Comparison of ENCODE assay signal across 8 cellular contexts in the genomic region with DNA sequence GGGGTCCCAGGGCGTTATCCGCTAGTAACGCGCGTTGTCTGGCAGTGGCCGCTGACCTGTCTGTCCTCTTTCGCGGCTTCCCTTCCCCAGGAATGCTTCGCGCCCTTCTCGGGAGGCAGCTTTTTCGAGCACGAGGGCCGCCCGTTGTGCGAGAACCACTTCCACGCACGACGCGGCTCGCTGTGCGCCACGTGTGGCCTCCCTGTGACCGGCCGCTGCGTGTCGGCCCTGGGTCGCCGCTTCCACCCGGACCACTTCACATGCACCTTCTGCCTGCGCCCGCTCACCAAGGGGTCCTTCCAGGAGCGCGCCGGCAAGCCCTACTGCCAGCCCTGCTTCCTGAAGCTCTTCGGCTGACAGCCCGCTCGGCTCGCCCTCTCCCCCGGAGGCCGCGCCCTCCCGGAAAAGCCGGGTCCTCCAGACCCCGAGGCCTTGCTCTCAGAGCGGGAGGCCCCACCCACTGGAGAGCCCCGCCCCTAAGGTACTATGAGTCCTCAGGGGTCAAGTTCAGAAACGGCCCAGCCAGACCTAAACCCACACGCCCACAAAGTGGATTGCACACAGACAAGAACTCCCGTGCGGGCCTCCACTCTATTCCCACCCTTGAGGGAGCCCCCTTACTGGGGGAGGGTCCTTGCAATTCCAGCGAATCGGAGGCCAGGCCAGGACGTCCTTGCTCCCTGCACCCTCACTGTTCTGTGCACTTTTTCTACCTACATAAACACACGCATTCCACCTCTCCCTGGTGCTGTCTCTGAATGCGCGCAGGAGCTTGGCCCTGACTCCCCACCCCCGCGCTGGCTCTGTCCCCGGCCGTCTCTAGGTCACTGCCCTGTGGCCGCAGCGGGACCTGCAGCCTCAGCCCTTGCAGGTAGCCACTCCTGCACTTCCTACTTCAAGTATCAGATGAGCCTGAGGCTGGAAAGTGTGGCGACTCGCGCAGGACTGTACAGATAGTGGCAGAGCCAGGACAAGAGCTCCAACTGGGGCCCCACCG. TPM values are rescaled to one million over a fixed set of nuclear protein-coding genes. Genes with fewer than 3 reads are reported as not detected.
DNase-seq lines count a peak whose midpoint lies in the region; ATAC-seq, FAIRE-seq and TF ChIP-seq lines count a peak whose summit lies in the region.

No MANE protein-coding gene starts in this region.

- peak overlapping the region; percentile 2 to 11 (median 9) for H3K4me3 ChIP-seq in breast epithelium
- peak overlapping the region; percentile 51 for H3K4me3 ChIP-seq in K562

- H3K9me3 Mint-ChIP-seq in MCF 10A (ENCODE audit: unreplicated experiment), result no peaks in the 10 kb centered on the region
- no peaks in the 10 kb centered on the region for H3K9me3 Mint-ChIP-seq in nephron

- H3K4me1 Mint-ChIP-seq in MCF 10A (ENCODE audit: insufficient read depth, unreplicated experiment) (peaks cover 10% of the 10 kb centered on the region), nephron (peaks cover 23% of the 10 kb centered on the region)

- H3K36me3 ChIP-seq in breast epithelium (no peaks in the 10 kb centered on the region), K562 (ENCODE audit: control insufficient read depth, insufficient read depth, low read length) (no peaks in the 10 kb centered on the region)

- H3K79me2 ChIP-seq in K562 (ENCODE audit: control insufficient read depth, insufficient read depth, low read length), result no peaks in the 10 kb centered on the region

- no peaks in the 10 kb centered on the region for H3K27me3 ChIP-seq in breast epithelium
- no peaks in the 10 kb centered on the region for H3K27me3 ChIP-seq in K562 (ENCODE audit: control insufficient read depth in 2 of 2, insufficient read depth in 2 of 2, low read length in 2 of 2)

- H3K9me3 ChIP-seq in breast epithelium, result no peaks in the 10 kb centered on the region
- no peaks in the 10 kb centered on the region for H3K9me3 ChIP-seq in K562 (replicated peaks; ENCODE audit: control insufficient read depth, insufficient read depth, low read depth, low read length)

- BruUV-seq in MCF 10A (replicated peaks; lab: Mats Ljungman, UMichigan) (no TSS peak), K562 (replicated peaks; lab: Mats Ljungman, UMichigan) (no TSS peak)

- TF ChIP-seq RAD21 in K562 (CRISPR knock-in tag; conservative IDR thresholded peaks at IDR 0.05 in 1 of 2, IDR thresholded peaks at IDR 0.05 in 1 of 2), result peak; percentile 38 to 56

- no peak overlapping the region for H3K4me3 Mint-ChIP-seq in MCF 10A (ENCODE audit: unreplicated experiment)
- H3K4me3 Mint-ChIP-seq in nephron, result peak overlapping the region; percentile 54 to 77 (median 77)

- no peaks in the 10 kb centered on the region for H4K20me1 ChIP-seq in K562 (replicated peaks; ENCODE audit: control insufficient read depth, insufficient read depth, low read length)

- H3K27ac Mint-ChIP-seq in MCF 10A (ENCODE audit: low read depth, unreplicated experiment) (no peak overlapping the region), nephron (peak overlapping the region; percentile 27 to 90 (median 43))

- no peak for TF ChIP-seq EP300 in K562 (IDR thresholded peaks at IDR 0.05; ENCODE audit: low read length)

- peak overlapping the region; percentile 76 to 90 for H3K9ac ChIP-seq in K562 (ENCODE audit: insufficient read depth in 1 of 2, low read depth in 2 of 2, low read length in 2 of 2)

- H3K4me2 ChIP-seq in K562 (ENCODE audit: insufficient read depth, low read length), result peak overlapping the region; percentile 85

- POLR2A ChIA-PET in MCF 10A (lab: Yijun Ruan, JAX), result no interaction called here
- POLR2A ChIA-PET in K562 (lab: Yijun Ruan, JAX), result interaction anchor here (0.7 to 2.1 kb wide), 9 partner anchors 9 to 919 kb away, joined by 3 to 13 read pairs (median 4); a partner anchor contains a TSS

- H3K9me1 ChIP-seq in K562 (ENCODE audit: control insufficient read depth, insufficient read depth, low read length), result no peaks in the 10 kb centered on the region

- peak in 1 of 3 donors; percentile 41 for TF ChIP-seq CTCF in breast epithelium (IDR thresholded peaks at IDR 0.05)
- no peak for TF ChIP-seq CTCF in MCF 10A (IDR thresholded peaks at IDR 0.05; ENCODE audit: unreplicated experiment)
- TF ChIP-seq CTCF in K562 (IDR thresholded peaks at IDR 0.05 in 2 of 3, conservative IDR thresholded peaks at IDR 0.05 in 1 of 3; ENCODE audit: insufficient read depth in 2 of 3, low read depth in 1 of 3, low read length in 3 of 3), result peak; percentile 64 to 86 (median 79)
- TF ChIP-seq CTCF in nephron (IDR thresholded peaks at IDR 0.05; ENCODE audit: unreplicated experiment in 3 of 3), result peak; percentile 19 to 33 (median 32)

- H3K36me3 Mint-ChIP-seq in MCF 10A (ENCODE audit: insufficient read depth, unreplicated experiment), result peaks cover 11% of the 10 kb centered on the region
- H3K36me3 Mint-ChIP-seq in nephron (ENCODE audit: low read depth), result peaks cover 24% of the 10 kb centered on the region

- H3K27ac ChIP-seq in breast epithelium, result peak overlapping the region in 1 of 2 donors; percentile 2
- peak overlapping the region; percentile 89 for H3K27ac ChIP-seq in K562 (ENCODE audit: extremely low read depth, low read depth, low read length)

- CTCF ChIA-PET in MCF 10A (lab: Yijun Ruan, JAX), result interaction anchor here (0.7 to 1.6 kb wide), 2 partner anchors 21 to 256 kb away, joined by 3 to 4 read pairs; no protein-coding TSS in a partner anchor
- CTCF ChIA-PET in K562 (lab: Yijun Ruan, JAX; ENCODE audit: low intra/inter-chr PET ratio), result no interaction called here

- TF ChIP-seq POLR2A in breast epithelium (IDR thresholded peaks at IDR 0.05) (no peak), K562 (conservative IDR thresholded peaks at IDR 0.05) (peak; percentile 65)

- peak overlapping the region; percentile 93 for H2AFZ ChIP-seq in K562 (ENCODE audit: low read depth, low read length)

- peak; percentile 89 for FAIRE-seq in K562 (lab: Jason Lieb, UNC)

- WGBS in K562 (ENCODE audit: insufficient coverage, low coverage, missing lambda C conversion rate), result 7% methylated on average over 26 of the region's 67 CpGs

- ATAC-seq in K562, result peak; percentile 90
- no peak for ATAC-seq in GM18873 (IDR thresholded peaks at IDR 0.05; ENCODE audit: low FRiP score, unreplicated experiment)
- no peak for ATAC-seq in GM21423 (IDR thresholded peaks at IDR 0.05; ENCODE audit: unreplicated experiment)

- H3K4me1 ChIP-seq in breast epithelium (no peaks in the 10 kb centered on the region), K562 (replicated peaks in 1 of 2; ENCODE audit: control insufficient read depth in 2 of 2, insufficient read depth in 2 of 2, low read length in 2 of 2) (peaks cover 42 to 65% of the 10 kb centered on the region in 2 experiments)

- intact Hi-C loops in breast epithelium (cut with DNase I; ENCODE audit: low total_unique reads) (no loop called here), MCF 10A (cut with micrococcal nuclease) (no loop called here), K562 (cut with micrococcal nuclease) (no loop called here)

- H3K27me3 Mint-ChIP-seq in MCF 10A (ENCODE audit: insufficient read depth, unreplicated experiment) (peaks cover 13% of the 10 kb centered on the region), nephron (ENCODE audit: low read depth) (peaks cover 48% of the 10 kb centered on the region)

- in situ Hi-C loops in K562 (cut with MboI), result no loop called here

- DNase-seq in breast epithelium (ENCODE audit: low spot score in 2 of 2) (peak in 1 of 2 donors; percentile 77), MCF 10A (ENCODE audit: unreplicated experiment) (no peak), NCI-H510A (lab: John Stamatoyannopoulos, UW) (peak; percentile 66), K562 (ENCODE audit: extremely low read depth in 1 of 4, low spot score in 3 of 4) (peak; percentile 87 to 92 (median 90)), SKM-1 treated with dmso at 0.1 percent for 144 hours (lab: John Stamatoyannopoulos, UW; ENCODE audit: unreplicated experiment) (no peak)

RNA-seq across cellular contexts. Expression of a gene that starts 5.4 kb away (rescaled TPM):
- total RNA-seq in breast epithelium (under 1 TPM in 2 of 3 donors, not detected in 1; 0.44 to 0.98 TPM), MCF 10A (2022) (not detected in 2 replicates), K562 (2014; rRNA removed) (not detected in 2 replicates), K562 (2014; rRNA removed; fragmentation: Illumina TruSeq; extraction: Trizol) (not detected in 2 replicates), K562 (2015; rRNA removed; fragmentation: Illumina TruSeq; extraction: Trizol) (not detected in 2 replicates), K562 (2021) (0.07 TPM in 1 of 2 replicates, not detected in the other)
- total RNA-seq in K562 (2011; cell fraction: chromatin; rRNA removed; ENCODE audit: low replicate concordance), result not detected in 2 replicates
- not detected in 2 replicates for total RNA-seq in K562 (2011; cell fraction: nucleolus; rRNA removed)
- not detected in 2 replicates for total RNA-seq in K562 (2011; cell fraction: nucleoplasm; rRNA removed)
- polyA plus RNA-seq in K562 (2011; rRNA removed) (not detected in 2 replicates), K562 (2014; fragmentation: Illumina TruSeq; extraction: Trizol) (not detected in 2 replicates), K562 (2014; fragmentation: Nextera tagmentation; extraction: Ambion mirVana) (1 to 10 TPM; 2.2 to 2.7 TPM), K562 (2014; rRNA removed) (not detected in 2 replicates)
- polyA plus RNA-seq in K562 (2011; cell fraction: cytosol; rRNA removed), result 0.03 TPM in 1 of 2 replicates, not detected in the other
- polyA plus RNA-seq in K562 (2011; cell fraction: nucleus; rRNA removed), result not detected in 2 replicates
- polyA plus RNA-seq in K562 (2012), result 0.56 and 2.4 TPM in 2 replicates
- not detected in 2 replicates for polyA minus RNA-seq in K562 (2011; rRNA and poly(A)+ RNA removed)
- not detected in 2 replicates for polyA minus RNA-seq in K562 (2011; cell fraction: cytosol; rRNA and poly(A)+ RNA removed)
- polyA minus RNA-seq in K562 (2011; cell fraction: nucleus; rRNA and poly(A)+ RNA removed), result not detected in 2 replicates

RNA-seq across cellular contexts. Expression of a gene that starts 5.6 kb away (rescaled TPM):
- total RNA-seq in breast epithelium, result 10 to 100 TPM; 17.4 to 31.8 (median 30.1) TPM
- total RNA-seq in MCF 10A (2022), result 14.2 and 14.7 TPM in 2 replicates
- total RNA-seq in K562 (2011; cell fraction: chromatin; rRNA removed; ENCODE audit: low replicate concordance), result 0.44 and 0.81 TPM in 2 replicates
- total RNA-seq in K562 (2011; cell fraction: nucleolus; rRNA removed), result 1.2 and 1.4 TPM in 2 replicates
- 0.73 and 0.92 TPM in 2 replicates for total RNA-seq in K562 (2011; cell fraction: nucleoplasm; rRNA removed)
- total RNA-seq in K562 (2014; rRNA removed), result 0.53 and 0.91 TPM in 2 replicates
- 0.11 and 0.29 TPM in 2 replicates for total RNA-seq in K562 (2014; rRNA removed; fragmentation: Illumina TruSeq; extraction: Trizol)
- total RNA-seq in K562 (2015; rRNA removed; fragmentation: Illumina TruSeq; extraction: Trizol), result 0.25 and 0.26 TPM in 2 replicates
- total RNA-seq in K562 (2021), result 0.64 and 0.85 TPM in 2 replicates
- 0.04 and 0.08 TPM in 2 replicates for polyA plus RNA-seq in K562 (2011; rRNA removed)
- polyA plus RNA-seq in K562 (2011; cell fraction: cytosol; rRNA removed), result 0.25 and 0.67 TPM in 2 replicates
- polyA plus RNA-seq in K562 (2011; cell fraction: nucleus; rRNA removed), result 0.22 and 0.28 TPM in 2 replicates
- polyA plus RNA-seq in K562 (2012), result 0.72 and 1.9 TPM in 2 replicates
- 0.62 and 0.73 TPM in 2 replicates for polyA plus RNA-seq in K562 (2014; fragmentation: Illumina TruSeq; extraction: Trizol)
- polyA plus RNA-seq in K562 (2014; fragmentation: Nextera tagmentation; extraction: Ambion mirVana), result under 1 TPM; 0.06 TPM
- polyA plus RNA-seq in K562 (2014; rRNA removed), result 0.19 and 0.54 TPM in 2 replicates
- not detected in 2 replicates for polyA minus RNA-seq in K562 (2011; rRNA and poly(A)+ RNA removed)
- polyA minus RNA-seq in K562 (2011; cell fraction: cytosol; rRNA and poly(A)+ RNA removed), result 1.4 TPM in 1 of 2 replicates, not detected in the other
- 0.22 TPM in 1 of 2 replicates, not detected in the other for polyA minus RNA-seq in K562 (2011; cell fraction: nucleus; rRNA and poly(A)+ RNA removed)

RNA-seq across cellular contexts. Expression of a gene that starts 18.2 kb away (rescaled TPM):
- 1 to 10 TPM; 5.3 to 7.2 (median 6.9) TPM for total RNA-seq in breast epithelium
- 8.1 and 10.1 TPM in 2 replicates for total RNA-seq in MCF 10A (2022)
- 14.5 and 27.5 TPM in 2 replicates for total RNA-seq in K562 (2011; cell fraction: chromatin; rRNA removed; ENCODE audit: low replicate concordance)
- total RNA-seq in K562 (2011; cell fraction: nucleolus; rRNA removed), result 22.8 and 23.9 TPM in 2 replicates
- total RNA-seq in K562 (2011; cell fraction: nucleoplasm; rRNA removed), result 15.2 and 19.7 TPM in 2 replicates
- total RNA-seq in K562 (2014; rRNA removed), result 10.3 and 11.8 TPM in 2 replicates
- 1.2 and 1.9 TPM in 2 replicates for total RNA-seq in K562 (2014; rRNA removed; fragmentation: Illumina TruSeq; extraction: Trizol)
- total RNA-seq in K562 (2015; rRNA removed; fragmentation: Illumina TruSeq; extraction: Trizol), result 5.0 and 6.6 TPM in 2 replicates
- 13.2 and 13.5 TPM in 2 replicates for total RNA-seq in K562 (2021)
- 2.1 and 5.6 TPM in 2 replicates for polyA plus RNA-seq in K562 (2011; rRNA removed)
- 3.3 and 7.9 TPM in 2 replicates for polyA plus RNA-seq in K562 (2011; cell fraction: cytosol; rRNA removed)
- polyA plus RNA-seq in K562 (2011; cell fraction: nucleus; rRNA removed), result 33.0 and 40.2 TPM in 2 replicates
- polyA plus RNA-seq in K562 (2012), result 8.9 and 9.6 TPM in 2 replicates
- 1.8 and 4.8 TPM in 2 replicates for polyA plus RNA-seq in K562 (2014; fragmentation: Illumina TruSeq; extraction: Trizol)
- under 1 TPM; 0.11 to 0.17 TPM for polyA plus RNA-seq in K562 (2014; fragmentation: Nextera tagmentation; extraction: Ambion mirVana)
- 8.4 and 9.5 TPM in 2 replicates for polyA plus RNA-seq in K562 (2014; rRNA removed)
- polyA minus RNA-seq in K562 (2011; rRNA and poly(A)+ RNA removed), result 1.6 and 2.5 TPM in 2 replicates
- polyA minus RNA-seq in K562 (2011; cell fraction: cytosol; rRNA and poly(A)+ RNA removed), result 4.5 and 6.8 TPM in 2 replicates
- 5.1 and 8.1 TPM in 2 replicates for polyA minus RNA-seq in K562 (2011; cell fraction: nucleus; rRNA and poly(A)+ RNA removed)

RNA-seq across cellular contexts. Expression of a gene that starts 30.7 kb away (rescaled TPM):
- total RNA-seq in breast epithelium (10 to 100 TPM; 44.2 to 75.4 (median 68.2) TPM), MCF 10A (2022) (72.0 and 88.8 TPM in 2 replicates), K562 (2014; rRNA removed) (27.6 and 35.1 TPM in 2 replicates), K562 (2014; rRNA removed; fragmentation: Illumina TruSeq; extraction: Trizol) (15.8 and 17.8 TPM in 2 replicates), K562 (2015; rRNA removed; fragmentation: Illumina TruSeq; extraction: Trizol) (22.9 and 23.4 TPM in 2 replicates), K562 (2021) (44.1 and 49.8 TPM in 2 replicates)
- 95.6 and 204 TPM in 2 replicates for total RNA-seq in K562 (2011; cell fraction: chromatin; rRNA removed; ENCODE audit: low replicate concordance)
- total RNA-seq in K562 (2011; cell fraction: nucleolus; rRNA removed), result 127 and 145 TPM in 2 replicates
- total RNA-seq in K562 (2011; cell fraction: nucleoplasm; rRNA removed), result 113 and 120 TPM in 2 replicates
- polyA plus RNA-seq in K562 (2011; rRNA removed) (46.7 and 74.1 TPM in 2 replicates), K562 (2014; fragmentation: Illumina TruSeq; extraction: Trizol) (43.2 and 54.4 TPM in 2 replicates), K562 (2014; fragmentation: Nextera tagmentation; extraction: Ambion mirVana) (under 1 TPM; 0.80 to 0.89 TPM), K562 (2014; rRNA removed) (52.8 and 54.4 TPM in 2 replicates)
- 66.4 and 70.6 TPM in 2 replicates for polyA plus RNA-seq in K562 (2011; cell fraction: cytosol; rRNA removed)
- 343 and 373 TPM in 2 replicates for polyA plus RNA-seq in K562 (2011; cell fraction: nucleus; rRNA removed)
- 40.1 and 104 TPM in 2 replicates for polyA plus RNA-seq in K562 (2012)
- 35.6 and 38.8 TPM in 2 replicates for polyA minus RNA-seq in K562 (2011; rRNA and poly(A)+ RNA removed)
- 36.8 and 41.0 TPM in 2 replicates for polyA minus RNA-seq in K562 (2011; cell fraction: cytosol; rRNA and poly(A)+ RNA removed)
- 50.6 and 81.8 TPM in 2 replicates for polyA minus RNA-seq in K562 (2011; cell fraction: nucleus; rRNA and poly(A)+ RNA removed)

RNA-seq across cellular contexts. Expression of a gene that starts 34.9 kb away (rescaled TPM):
- total RNA-seq in breast epithelium (1 to 10 TPM; 1.9 to 3.6 (median 3.1) TPM), MCF 10A (2022) (0.19 and 0.29 TPM in 2 replicates), K562 (2014; rRNA removed) (not detected in 2 replicates), K562 (2014; rRNA removed; fragmentation: Illumina TruSeq; extraction: Trizol) (not detected in 2 replicates), K562 (2015; rRNA removed; fragmentation: Illumina TruSeq; extraction: Trizol) (not detected in 2 replicates), K562 (2021) (0.13 TPM in 1 of 2 replicates, not detected in the other)
- not detected in 2 replicates for total RNA-seq in K562 (2011; cell fraction: chromatin; rRNA removed; ENCODE audit: low replicate concordance)
- total RNA-seq in K562 (2011; cell fraction: nucleolus; rRNA removed), result 0.17 TPM in 1 of 2 replicates, not detected in the other
- 0.23 TPM in 1 of 2 replicates, not detected in the other for total RNA-seq in K562 (2011; cell fraction: nucleoplasm; rRNA removed)
- polyA plus RNA-seq in K562 (2011; rRNA removed) (0.03 and 0.06 TPM in 2 replicates), K562 (2014; fragmentation: Illumina TruSeq; extraction: Trizol) (0.04 and 0.07 TPM in 2 replicates), K562 (2014; fragmentation: Nextera tagmentation; extraction: Ambion mirVana) (under 1 TPM in 1 of 2 experiments, not detected in 1; 0.06 TPM), K562 (2014; rRNA removed) (not detected in 2 replicates)
- 0.04 and 0.12 TPM in 2 replicates for polyA plus RNA-seq in K562 (2011; cell fraction: cytosol; rRNA removed)
- polyA plus RNA-seq in K562 (2011; cell fraction: nucleus; rRNA removed), result 0.04 and 0.06 TPM in 2 replicates
- polyA plus RNA-seq in K562 (2012), result 0.09 and 0.21 TPM in 2 replicates
- polyA minus RNA-seq in K562 (2011; rRNA and poly(A)+ RNA removed), result 0.03 and 0.04 TPM in 2 replicates
- polyA minus RNA-seq in K562 (2011; cell fraction: cytosol; rRNA and poly(A)+ RNA removed), result not detected in 2 replicates
- not detected in 2 replicates for polyA minus RNA-seq in K562 (2011; cell fraction: nucleus; rRNA and poly(A)+ RNA removed)

Comparison
In these comparisons a context has a peak if more than half of its experiments do, and no peak if none do; other contexts are left out.
1. DNase-seq: peak in NCI-H510A (single experiment) and K562 (4 of 4); none in MCF 10A (single experiment) and SKM-1 treated with dmso at 0.1 percent for 144 hours (single experiment).